ENCODE assay signal across 8 cellular contexts in genomic region chr20:63553933-63554290, GRCh38. TPM values are rescaled to one million over a fixed set of nuclear protein-coding genes. Genes with fewer than 3 reads are reported as not detected.
DNase-seq lines count a peak whose midpoint lies in the region; ATAC-seq lines count a peak whose summit lies in the region.

Gene FNDC11 (plus strand): TSS chr20:63554159. CDS start chr20:63555664, 1,505 bp downstream.

- peak within 1 kb of the TSS; percentile 72 for H3K9ac ChIP-seq in adipocyte (ENCODE audit: low read length)
- H3K9ac ChIP-seq in iPS-20b (ENCODE audit: low read depth, low read length) = peak within 1 kb of the TSS; percentile 64; the same call in 1 of the 2 replicates

- H3K36me3 ChIP-seq in adipocyte (ENCODE audit: control insufficient read depth, insufficient read depth, low read length, severe bottlenecking) = no peaks in the 10 kb centered on the region
- H3K36me3 ChIP-seq in iPS-20b (ENCODE audit: insufficient read depth, low read depth, low read length) = no peaks in the 10 kb centered on the region
- peaks cover 5% of the 10 kb centered on the region for H3K36me3 ChIP-seq in MG63

- DNase-seq in AG20443 (ENCODE audit: low spot score) = peak; percentile 52
- peak; percentile 62 for DNase-seq in NCI-H69 (lab: John Stamatoyannopoulos, UW)
- peak; percentile 51 for DNase-seq in adipocyte (ENCODE audit: low read depth)
- peak; percentile 49 for DNase-seq in stimulated activated CD8-positive, alpha-beta memory T cell treated with anti-CD3 and anti-CD28 coated beads, Interleukin-12 subunit alpha, Interleukin-12 subunit beta, amount 100 ng/mL, for 4 hours (ENCODE audit: low read depth)
- no peak for DNase-seq in MG63
- DNase-seq in AML-193 (lab: John Stamatoyannopoulos, UW) = no peak

- ATAC-seq in GM21360 (IDR thresholded peaks at IDR 0.05; ENCODE audit: unreplicated experiment) = peak; percentile 22

- H3K9me3 ChIP-seq in adipocyte (ENCODE audit: control insufficient read depth, low read length) = no peaks in the 10 kb centered on the region
- no peaks in the 10 kb centered on the region for H3K9me3 ChIP-seq in iPS-20b (ENCODE audit: insufficient read depth, low read depth, low read length)
- H3K9me3 ChIP-seq in MG63 = no peaks in the 10 kb centered on the region

- H3K4me1 ChIP-seq in adipocyte (ENCODE audit: control insufficient read depth, insufficient read depth, low read length) (peaks cover 8% of the 10 kb centered on the region), iPS-20b (ENCODE audit: insufficient read depth, low read length) (peaks cover 4% of the 10 kb centered on the region; the same call in 1 of the 2 replicates)

- no peak within 1 kb of the TSS for H3K27ac ChIP-seq in iPS-20b (ENCODE audit: low read length)

- peak within 1 kb of the TSS; percentile 77 for H3K4me3 ChIP-seq in adipocyte (ENCODE audit: low read length)
- peak within 1 kb of the TSS; percentile 75 for H3K4me3 ChIP-seq in iPS-20b (ENCODE audit: low read length)
- no peak within 1 kb of the TSS for H3K4me3 ChIP-seq in MG63

- H3K27me3 ChIP-seq in adipocyte (replicated peaks; ENCODE audit: control insufficient read depth, insufficient read depth, low read length) (no peaks in the 10 kb centered on the region), iPS-20b (ENCODE audit: insufficient read depth, low read length) (peaks cover 9% of the 10 kb centered on the region), MG63 (no peaks in the 10 kb centered on the region)

RNA-seq across cellular contexts. Expression of gene FNDC11, which starts in this region (rescaled TPM):
- total RNA-seq in MG63 (2014; rRNA removed; shearing (Covaris generic); ENCODE audit: low replicate concordance) = not detected in 2 replicates

Comparison
In these comparisons a context has a peak if more than half of its experiments do, and no peak if none do; other contexts are left out.
1. DNase-seq: peak in AG20443 (single experiment), NCI-H69 (single experiment), adipocyte (single experiment) and stimulated activated CD8-positive, alpha-beta memory T cell treated with anti-CD3 and anti-CD28 coated beads, Interleukin-12 subunit alpha, Interleukin-12 subunit beta, amount 100 ng/mL, for 4 hours (single experiment); none in MG63 (single experiment) and AML-193 (0 of 2).